32 cellular contexts compared by ENCODE assay signal in genomic region chr5:154388842-154389241, GRCh38.
"Had no signal": no experiment of that assay in that cellular context is flagged by ENCODE, and none has a peak within 500 bp of the region (broad histone marks: within the 10 kb centered on the region; RNA-seq: fewer than 3 reads in every experiment).

No MANE protein-coding gene starts in this region.

- H3K4me3 ChIP-seq: PC-9 had no signal

- H3K4me3 Mint-ChIP-seq: activated CD4-positive, alpha-beta T cell treated with anti-CD3 and anti-CD28 coated beads, Interleukin-2, amount 10 ng/mL, durations not matched to agents 24 days and 14 days; activated CD8-positive, alpha-beta T cell treated with anti-CD3 and anti-CD28 coated beads for 36 hours; activated naive CD4-positive, alpha-beta T cell treated with anti-CD3 and anti-CD28 coated beads, Interleukin-2, amount 50 U/mL, for 24 hours; activated T-cell treated with anti-CD3 and anti-CD28 coated beads, Interleukin-2, amount 50 U/mL, for 72 hours; activated T-helper 17 cell treated with anti-CD3 and anti-CD28 coated beads, Interleukin-2, amount 50 U/mL, for 72 hours; brain had no signal

- H3K27ac Mint-ChIP-seq: activated CD4-positive, alpha-beta T cell treated with anti-CD3 and anti-CD28 coated beads, Interleukin-2, amount 10 ng/mL, durations not matched to agents 24 days and 14 days; activated CD8-positive, alpha-beta T cell treated with anti-CD3 and anti-CD28 coated beads for 36 hours; activated naive CD4-positive, alpha-beta T cell treated with anti-CD3 and anti-CD28 coated beads, Interleukin-2, amount 50 U/mL, for 24 hours; activated T-cell treated with anti-CD3 and anti-CD28 coated beads, Interleukin-2, amount 50 U/mL, for 72 hours; activated T-helper 17 cell treated with anti-CD3 and anti-CD28 coated beads, Interleukin-2, amount 50 U/mL, for 72 hours; brain had no signal

- H3K4me1 Mint-ChIP-seq: activated naive CD4-positive, alpha-beta T cell treated with anti-CD3 and anti-CD28 coated beads, Interleukin-2, amount 50 U/mL, for 24 hours; activated T-helper 17 cell treated with anti-CD3 and anti-CD28 coated beads, Interleukin-2, amount 50 U/mL, for 72 hours had no signal

- ATAC-seq: activated CD8-positive, alpha-beta T cell treated with anti-CD3 and anti-CD28 coated beads for 36 hours; activated T-cell treated with anti-CD3 and anti-CD28 coated beads, Interleukin-2, amount 50 U/mL, for 72 hours; activated T-helper 17 cell treated with anti-CD3 and anti-CD28 coated beads, Interleukin-2, amount 50 U/mL, for 72 hours; Right ventricle myocardium inferior had no signal

- H3K36me3 ChIP-seq: WERI-Rb-1 had no signal

- H3K9me3 Mint-ChIP-seq: activated CD4-positive, alpha-beta T cell treated with anti-CD3 and anti-CD28 coated beads, Interleukin-2, amount 10 ng/mL, durations not matched to agents 24 days and 14 days; activated naive CD4-positive, alpha-beta T cell treated with anti-CD3 and anti-CD28 coated beads, Interleukin-2, amount 50 U/mL, for 24 hours; activated T-helper 17 cell treated with anti-CD3 and anti-CD28 coated beads, Interleukin-2, amount 50 U/mL, for 72 hours; brain had no signal

- H2AFZ ChIP-seq: PC-9 had no signal

- H3K27me3 Mint-ChIP-seq: activated CD4-positive, alpha-beta T cell treated with anti-CD3 and anti-CD28 coated beads, Interleukin-2, amount 10 ng/mL, durations not matched to agents 24 days and 14 days; activated CD8-positive, alpha-beta T cell treated with anti-CD3 and anti-CD28 coated beads for 36 hours; activated naive CD4-positive, alpha-beta T cell treated with anti-CD3 and anti-CD28 coated beads, Interleukin-2, amount 50 U/mL, for 24 hours; activated T-helper 17 cell treated with anti-CD3 and anti-CD28 coated beads, Interleukin-2, amount 50 U/mL, for 72 hours had no signal

- H3K4me2 ChIP-seq: PC-9 had no signal

- DNase-seq: activated CD4-positive, alpha-beta T cell treated with anti-CD3 and anti-CD28 coated beads, Interleukin-2, amount 10 ng/mL, durations not matched to agents 24 days and 14 days; activated CD4-positive, alpha-beta T cell treated with anti-CD3 and anti-CD28 coated beads, Interleukin-2, amount 50 U/mL, for 4 hours; activated CD8-positive, alpha-beta T cell treated with anti-CD3 and anti-CD28 coated beads for 36 hours; activated gamma-delta T cell; activated naive CD4-positive, alpha-beta T cell treated with Interleukin-2 at 50 U/mL for 16 hours; activated T-cell treated with anti-CD3 and anti-CD28 coated beads, Interleukin-2, amount 50 U/mL, for 1 hour; activated T-cell treated with anti-CD3 and anti-CD28 coated beads, Interleukin-2, amount 50 U/mL, for 72 hours; anterior cingulate cortex; caudate nucleus; cerebellar nuclear complex; Karpas-422; KBM-7; NCI-H1105; NCI-H1436; NCI-H1694; NCI-H1930; NCI-H2081 treated with DMSO at 0.1 percent for 48 hours; NCI-H510A; NCI-H526; NCI-H748 treated with DMSO at 0.1 percent for 48 hours; PC-9; SW 1271; T-helper 1 cell; T-helper 2 cell; T-helper 9 cell; WERI-Rb-1 had no signal

- H3K27ac ChIP-seq: PC-9, RWPE1, WERI-Rb-1 had no signal

- FAIRE-seq: bronchial epithelial cell had no signal
